ENCODE assay signal across 8 cellular contexts in the genomic region with DNA sequence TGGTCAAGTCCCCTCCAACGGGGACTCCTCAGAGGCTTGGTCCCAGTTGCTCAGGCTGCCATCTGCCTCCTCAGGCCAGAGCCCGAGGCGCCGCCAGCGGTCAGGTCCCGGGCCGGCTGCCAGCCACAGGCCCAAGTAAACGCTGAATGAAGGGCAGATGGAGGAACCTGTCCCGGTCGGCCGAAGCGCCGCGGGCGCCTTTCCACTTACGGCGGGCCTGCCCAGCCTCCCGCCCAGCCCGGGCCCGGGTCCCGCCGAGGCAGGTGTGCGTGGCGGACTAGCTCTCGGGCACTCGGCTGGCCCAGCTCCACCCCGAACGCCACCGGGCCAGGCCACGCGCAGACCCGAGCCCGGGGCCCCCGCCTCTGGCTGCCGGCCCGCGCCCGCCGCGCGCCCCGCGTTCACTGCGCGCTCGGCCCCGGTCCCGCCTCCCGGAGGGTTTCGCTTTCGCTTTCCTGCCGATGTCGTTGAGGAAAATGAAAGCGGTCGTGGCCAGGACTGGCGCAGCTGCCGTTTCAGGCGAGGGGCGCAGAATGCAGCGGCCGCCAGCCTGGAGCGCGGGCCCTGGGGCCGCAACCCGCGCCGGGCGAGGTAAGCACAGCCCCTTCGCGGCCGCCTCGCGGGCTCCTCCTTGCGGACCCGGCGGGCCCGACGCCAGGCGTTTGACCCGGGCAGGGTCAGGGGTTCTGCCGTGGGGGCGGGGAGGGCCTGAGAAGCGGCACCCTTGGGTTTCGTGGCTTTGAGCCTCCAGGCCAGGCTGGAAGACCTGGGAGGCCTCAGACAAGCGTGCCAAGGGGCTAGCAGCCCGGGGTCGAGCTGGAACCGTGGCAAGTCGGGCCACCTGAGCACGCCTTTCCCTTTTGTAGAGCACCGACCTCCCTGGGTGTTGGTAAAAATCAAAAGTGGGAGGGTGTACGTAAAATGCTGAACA. TPM values are rescaled to one million over a fixed set of nuclear protein-coding genes. Genes with fewer than 3 reads are reported as not detected.
DNase-seq lines count a peak whose midpoint lies in the region; ATAC-seq and TF ChIP-seq lines count a peak whose summit lies in the region.

No MANE protein-coding gene starts in this region.

- no peaks in the 10 kb centered on the region for H3K9me3 ChIP-seq in H9 (ENCODE audit: control insufficient read depth, low read depth, low read length)
- no peaks in the 10 kb centered on the region for H3K9me3 ChIP-seq in aorta (ENCODE audit: control insufficient read depth, low read length)

- H3K23ac ChIP-seq in H9 (ENCODE audit: insufficient read length, low read depth, low read length) = no peak overlapping the region

- H2AK5ac ChIP-seq in H9 (ENCODE audit: insufficient read length, low read length) = no peak overlapping the region

- no peak overlapping the region for H4K5ac ChIP-seq in H9 (ENCODE audit: insufficient read length, low read depth, low read length)

- H4K91ac ChIP-seq in H9 (ENCODE audit: insufficient read length, low read depth, low read length) = no peak overlapping the region

- TF ChIP-seq CTCF in GM12865 (IDR thresholded peaks at IDR 0.05; ENCODE audit: insufficient read depth, low read depth, low read length, missing control alignments) = peak; percentile 60
- peak; percentile 90 for TF ChIP-seq CTCF in H9 (conservative IDR thresholded peaks at IDR 0.05)

- H3K79me1 ChIP-seq in H9 (ENCODE audit: insufficient read depth, low read depth, low read length, poor library complexity, severe bottlenecking) = no peaks in the 10 kb centered on the region

- no peak overlapping the region for H3K27ac Mint-ChIP-seq in H9

- H3K9me3 Mint-ChIP-seq in H9 = peaks cover 0 to 4% of the 10 kb centered on the region in 2 experiments; a peak in 1 of 5 replicates

- H3K18ac ChIP-seq in H9 (ENCODE audit: insufficient read length, low read depth, low read length) = peak overlapping the region; percentile 27

- 0 out of 7 replicates have a peak, but pooled peaks cover 0 to 4% (median 0%) of the 10 kb centered on the region in 3 experiments for H3K36me3 Mint-ChIP-seq in H9 (ENCODE audit: insufficient read depth in 1 of 3, low read depth in 3 of 3)

- H2BK20ac ChIP-seq in H9 (ENCODE audit: low read depth, low read length, poor library complexity, severe bottlenecking) = no peak overlapping the region

- H3K27ac ChIP-seq in H9 (ENCODE audit: insufficient read length, low read depth, low read length) (no peak overlapping the region), adipose tissue (ENCODE audit: low read depth, low read length) (peak overlapping the region; percentile 75), aorta (ENCODE audit: low read depth in 1 of 2, low read length in 2 of 2) (peak overlapping the region; percentile 51 to 68)

- H3T11ph ChIP-seq in H9 (ENCODE audit: low read length) = no peak overlapping the region

- H3K4me1 Mint-ChIP-seq in H9 = peaks cover 10 to 13% of the 10 kb centered on the region in 2 experiments

- no peak overlapping the region for H2BK15ac ChIP-seq in H9 (ENCODE audit: low read depth, low read length)

- H3K36me3 ChIP-seq in aorta (ENCODE audit: control insufficient read depth in 1 of 2, insufficient read depth in 2 of 2, low read length in 1 of 2) = no peaks in the 10 kb centered on the region

- peak overlapping the region; percentile 74 to 79 for H3K4me3 Mint-ChIP-seq in H9

- no peaks in the 10 kb centered on the region for H4K20me1 ChIP-seq in H9 (ENCODE audit: control insufficient read depth, insufficient read depth, insufficient read length)

- H2BK5ac ChIP-seq in H9 (ENCODE audit: insufficient read length, low read length) = no peak overlapping the region

- DNase-seq in GM12865 (ENCODE audit: low read depth) (peak; percentile 94), H9 (peak; percentile 84), M059J (ENCODE audit: low read depth) (peak; percentile 77), T follicular helper cell (ENCODE audit: low read depth) (peak; percentile 76), left ventricle myocardium superior (peak; percentile 93), putamen (ENCODE audit: low spot score) (peak; percentile 74), aorta (peak; percentile 89 to 93)

- no peak overlapping the region for H2BK12ac ChIP-seq in H9 (ENCODE audit: insufficient read length, low read depth, low read length)

- no CpG with 5 or more reads among the region's 92 CpGs for WGBS in H9 (ENCODE audit: extremely low coverage, insufficient read length, low lambda C conversion rate)
- 0 to 1% (median 1%) methylated on average over 80 to 92 of the region's 92 CpGs for WGBS in adipose tissue, 3 donors
- WGBS in aorta, 2 donors = 1% methylated on average over 79 to 92 of the region's 92 CpGs

- H3K14ac ChIP-seq in H9 (ENCODE audit: insufficient read depth, low read length) = peak overlapping the region; percentile 85

- H3K23me2 ChIP-seq in H9 (ENCODE audit: insufficient read length, low read depth, low read length, poor library complexity, severe bottlenecking) = peaks cover 4% of the 10 kb centered on the region

- H3K4me1 ChIP-seq in H9 (ENCODE audit: insufficient read depth, low read length) (no peaks in the 10 kb centered on the region), aorta (ENCODE audit: control insufficient read depth in 1 of 2, insufficient read depth in 2 of 2, low read length in 2 of 2) (peaks cover 0 to 2% of the 10 kb centered on the region in 2 donors)

- no peak overlapping the region for H2BK120ac ChIP-seq in H9 (ENCODE audit: low read depth, low read length, poor library complexity, severe bottlenecking)

- H3K27me3 Mint-ChIP-seq in H9 (ENCODE audit: low read depth) = peaks cover 20% of the 10 kb centered on the region

- peak overlapping the region; percentile 51 for H3K9ac ChIP-seq in H9 (ENCODE audit: extremely low read depth, insufficient read length, low read length)

- H3K56ac ChIP-seq in H9 (ENCODE audit: insufficient read length, low read depth, low read length) = no peak overlapping the region

- H2AFZ ChIP-seq in H9 (ENCODE audit: low read length) = peak overlapping the region; percentile 14

- intact Hi-C loops in left ventricle myocardium superior (cut with micrococcal nuclease) = loop anchor here (10.0 kb wide), 1 partner anchor 84 kb away; a partner anchor contains a TSS
- intact Hi-C loops in aorta (cut with DNase I) = loop anchor here (2.0 kb wide), 3 partner anchors 20 to 80 kb away; a partner anchor contains a TSS

- H3K27me3 ChIP-seq in H9 (ENCODE audit: insufficient read depth, low read length) (no peaks in the 10 kb centered on the region), aorta (ENCODE audit: control insufficient read depth in 1 of 2, insufficient read depth in 2 of 2, low read length in 1 of 2) (no peaks in the 10 kb centered on the region)

- no peak overlapping the region for H3K4ac ChIP-seq in H9 (ENCODE audit: low read depth, low read length)

- H3K79me2 ChIP-seq in H9 (ENCODE audit: insufficient read depth, low read length) = no peaks in the 10 kb centered on the region

- no peak overlapping the region for H4K8ac ChIP-seq in H9 (replicated peaks; ENCODE audit: insufficient read length, low read depth, low read length)

- peak overlapping the region; percentile 89 for H3K4me2 ChIP-seq in H9 (ENCODE audit: insufficient read depth, insufficient read length, low read length)

- H3K4me3 ChIP-seq in GM12865 (ENCODE audit: low read depth, low read length) = peak overlapping the region; percentile 92
- peak overlapping the region; percentile 54 to 60 for H3K4me3 ChIP-seq in aorta (ENCODE audit: low read length in 2 of 2)

- ATAC-seq in left ventricle myocardium superior (peak; percentile 80), aorta (ENCODE audit: low FRiP score) (peak; percentile 86)

RNA-seq across cellular contexts. Expression of a gene that starts 41.2 kb away (rescaled TPM):
- total RNA-seq in H9 (2021) = 3.4 and 3.9 TPM in 2 replicates
- 3.7 and 4.5 TPM in 2 replicates for total RNA-seq in M059J (2014; rRNA removed; shearing (Covaris generic))
- polyA plus RNA-seq in adipose tissue = 1 to 10 TPM; 3.0 to 6.6 (median 5.1) TPM
- 26.6 TPM for total RNA-seq in left ventricle myocardium superior
- total RNA-seq in aorta = 10 to 100 TPM in 1 of 2 donors, 1 to 10 TPM in 1; 8.6 to 14.4 TPM
- 1 to 10 TPM; 7.6 to 8.9 TPM for polyA plus RNA-seq in aorta
